1 cellular context compared by ENCODE assay signal in the genomic region with DNA sequence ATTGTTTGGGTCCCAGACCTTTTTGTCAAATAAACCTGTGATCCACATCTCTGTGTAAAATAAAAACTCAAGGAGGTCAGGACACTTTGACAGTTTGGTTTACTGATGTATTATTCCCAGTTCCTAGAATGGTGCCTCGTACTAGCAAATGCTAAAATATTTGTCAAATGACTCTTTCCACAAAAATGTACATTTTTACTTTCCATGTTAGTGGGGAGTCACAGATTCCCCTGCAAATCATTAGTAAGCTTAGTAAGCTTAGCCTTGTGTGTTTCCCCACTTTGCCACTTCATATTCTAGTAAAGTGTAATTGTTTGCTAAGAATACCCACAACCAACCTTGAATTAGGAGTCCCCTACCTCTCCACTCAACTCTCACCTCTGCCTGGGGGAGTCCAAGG.
TF ChIP-seq lines count a peak whose summit lies in the region.

No MANE protein-coding gene starts in this region.

TF ChIP-seq in IMR-90, 13 proteins besides CTCF, POLR2A, EP300 and RAD21:
- no peak for TF ChIP-seq MAFK (IDR thresholded peaks at IDR 0.05; ENCODE audit: low read depth, low read length)
- no peak for TF ChIP-seq MXI1 (IDR thresholded peaks at IDR 0.05; ENCODE audit: borderline replicate concordance, low read depth, low read length)
- no peak for TF ChIP-seq BHLHE40 (IDR thresholded peaks at IDR 0.05; ENCODE audit: low read depth, low read length)
- TF ChIP-seq RCOR1 (IDR thresholded peaks at IDR 0.05; ENCODE audit: insufficient replicate concordance, low read length): no peak
- peak; percentile 28; the same call in 1 of the 2 replicates for TF ChIP-seq FOS (IDR thresholded peaks at IDR 0.05; ENCODE audit: low read depth, low read length)
- TF ChIP-seq, protein P1, sequence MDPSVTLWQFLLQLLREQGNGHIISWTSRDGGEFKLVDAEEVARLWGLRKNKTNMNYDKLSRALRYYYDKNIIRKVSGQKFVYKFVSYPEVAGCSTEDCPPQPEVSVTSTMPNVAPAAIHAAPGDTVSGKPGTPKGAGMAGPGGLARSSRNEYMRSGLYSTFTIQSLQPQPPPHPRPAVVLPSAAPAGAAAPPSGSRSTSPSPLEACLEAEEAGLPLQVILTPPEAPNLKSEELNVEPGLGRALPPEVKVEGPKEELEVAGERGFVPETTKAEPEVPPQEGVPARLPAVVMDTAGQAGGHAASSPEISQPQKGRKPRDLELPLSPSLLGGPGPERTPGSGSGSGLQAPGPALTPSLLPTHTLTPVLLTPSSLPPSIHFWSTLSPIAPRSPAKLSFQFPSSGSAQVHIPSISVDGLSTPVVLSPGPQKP (IDR thresholded peaks at IDR 0.05; ENCODE audit: borderline replicate concordance, low read depth, low read length): no peak
